In genomic region chr5:5348135-5348534, GRCh38 we compare ENCODE assay signal across 29 cellular contexts.
DNase-seq lines count a peak whose midpoint lies in the region; ATAC-seq, FAIRE-seq and TF ChIP-seq lines count a peak whose summit lies in the region.
"Had no signal": no experiment of that assay in that cellular context is flagged by ENCODE, and none has a peak within 500 bp of the region (broad histone marks: within the 10 kb centered on the region; RNA-seq: fewer than 3 reads in every experiment).

No MANE protein-coding gene starts in this region.

- no peaks in the 10 kb centered on the region for H3K36me3 ChIP-seq in CD8-positive, alpha-beta memory T cell (ENCODE audit: insufficient read depth, low read length)
- H3K36me3 ChIP-seq in HCT116 (ENCODE audit: control insufficient read depth in 1 of 2, insufficient read depth in 2 of 2, low read length in 2 of 2) (no peaks in the 10 kb centered on the region), small intestine (ENCODE audit: control insufficient read depth in 2 of 2, insufficient read depth in 2 of 2, low read length in 2 of 2) (no peaks in the 10 kb centered on the region)
- H3K36me3 ChIP-seq: brain microvascular endothelial cell, gastrocnemius medialis, left lung, right lobe of liver, tibial nerve had no signal

- H3K27me3 Mint-ChIP-seq in CD8-positive, alpha-beta memory T cell, result peaks cover 13 to 27% of the 10 kb centered on the region in 2 donors
- H3K27me3 Mint-ChIP-seq in naive thymus-derived CD8-positive, alpha-beta T cell, result peaks cover 0 to 20% (median 3%) of the 10 kb centered on the region in 5 donors
- H3K27me3 Mint-ChIP-seq: activated B cell treated with CpG ODN at 0.5 μM for 24 hours; CD4-positive, CD25-positive, alpha-beta regulatory T cell had no signal

- intact Hi-C loops in HCT116 (cut with micrococcal nuclease), result no loop called here

- RAD21 ChIA-PET in HCT116 (lab: Charles Lee; ENCODE audit: low non-redundant PET in 1 of 2, low total read pairs in 2 of 2, uncharacterized antibody in 2 of 2, unreplicated experiment in 2 of 2), result no interaction called here

- no peak overlapping the region for H3K4me3 ChIP-seq in CD8-positive, alpha-beta memory T cell (ENCODE audit: low read length)
- H3K4me3 ChIP-seq in HCT116 (replicated peaks in 1 of 2; ENCODE audit: low read depth in 1 of 2, low read length in 2 of 2) (no peak overlapping the region), small intestine (ENCODE audit: low read depth in 1 of 2, low read length in 2 of 2) (no peak overlapping the region)
- H3K4me3 ChIP-seq: coronary artery, gastrocnemius medialis, hepatocyte, left lung, right lobe of liver, tibial nerve had no signal

- H3K9me3 Mint-ChIP-seq in CD8-positive, alpha-beta memory T cell, result peaks cover 0 to 11% (median 0%) of the 10 kb centered on the region in 5 donors
- peaks cover 0 to 6% (median 0%) of the 10 kb centered on the region in 9 donors for H3K9me3 Mint-ChIP-seq in naive thymus-derived CD8-positive, alpha-beta T cell
- H3K9me3 Mint-ChIP-seq: activated B cell treated with CpG ODN at 0.5 μM for 24 hours; activated naive CD8-positive, alpha-beta T cell treated with anti-CD3 and anti-CD28 coated beads, Interleukin-2, amount 50 U/mL, for 24 hours; activated T-helper 2 cell treated with anti-CD3 and anti-CD28 coated beads, Interferon-gamma antibody, Interleukin-2, Interleukin-4, amounts not matched to agents 10 μg/mL and 5 μg/mL and 100 μg/mL, durations not matched to agents 14 hours and 24 hours and 36 hours had no signal

- ATAC-seq in HCT116, result peak; percentile 42; the same call in 1 of the 2 replicates
- no peak for ATAC-seq in naive thymus-derived CD8-positive, alpha-beta T cell
- ATAC-seq in HG02678 (IDR thresholded peaks at IDR 0.05; ENCODE audit: unreplicated experiment), result no peak
- no peak for ATAC-seq in HG03378 (IDR thresholded peaks at IDR 0.05; ENCODE audit: unreplicated experiment)
- ATAC-seq: activated naive CD8-positive, alpha-beta T cell treated with anti-CD3 and anti-CD28 coated beads, Interleukin-2, amount 50 U/mL, for 24 hours; gastrocnemius medialis; left lung; naive thymus-derived CD4-positive, alpha-beta T cell; Right ventricle myocardium inferior had no signal

- TF ChIP-seq CTCF in HCT116 (IDR thresholded peaks at IDR 0.05 in 2 of 3, conservative IDR thresholded peaks at IDR 0.05 in 1 of 3; ENCODE audit: borderline replicate concordance in 1 of 3, insufficient read depth in 1 of 3, low read depth in 2 of 3, low read length in 2 of 3), result no peak

- H3K79me2 ChIP-seq in HCT116 (ENCODE audit: insufficient read depth, low read length), result no peaks in the 10 kb centered on the region
- H3K79me2 ChIP-seq: hepatocyte, parathyroid adenoma had no signal

- no peaks in the 10 kb centered on the region for H3K27me3 ChIP-seq in CD8-positive, alpha-beta memory T cell (ENCODE audit: insufficient read depth, low read length, poor library complexity, severe bottlenecking)
- H3K27me3 ChIP-seq in HCT116 (ENCODE audit: insufficient read depth, low read length) (no peaks in the 10 kb centered on the region), small intestine (ENCODE audit: control insufficient read depth in 2 of 2, insufficient read depth in 2 of 2, low read length in 2 of 2) (no peaks in the 10 kb centered on the region)
- H3K27me3 ChIP-seq: brain microvascular endothelial cell, gastrocnemius medialis, hepatocyte, left lung, right lobe of liver, tibial nerve had no signal

- H3K4me3 Mint-ChIP-seq in CD8-positive, alpha-beta memory T cell, result peak overlapping the region in 4 of 7 donors; percentile 15 to 79 (median 47)
- peak overlapping the region in 7 of 10 donors; percentile 3 to 75 (median 66) for H3K4me3 Mint-ChIP-seq in naive thymus-derived CD8-positive, alpha-beta T cell
- H3K4me3 Mint-ChIP-seq: activated B cell treated with CpG ODN at 0.5 μM for 24 hours; activated naive CD8-positive, alpha-beta T cell treated with anti-CD3 and anti-CD28 coated beads, Interleukin-2, amount 50 U/mL, for 24 hours; CD4-positive, CD25-positive, alpha-beta regulatory T cell had no signal

- no peaks in the 10 kb centered on the region for H3K4me1 ChIP-seq in CD8-positive, alpha-beta memory T cell (ENCODE audit: insufficient read depth, low read length)
- H3K4me1 ChIP-seq in HCT116 (ENCODE audit: control insufficient read depth in 1 of 2, insufficient read depth in 2 of 2, low read length in 2 of 2) (peaks cover 0 to 19% of the 10 kb centered on the region in 2 experiments; a peak in 2 of 4 replicates), small intestine (ENCODE audit: control insufficient read depth in 2 of 2, insufficient read depth in 1 of 2, low read depth in 1 of 2, low read length in 1 of 2) (no peaks in the 10 kb centered on the region)
- H3K4me1 ChIP-seq: parathyroid adenoma, right lobe of liver had no signal

- H4K20me1 ChIP-seq in HCT116 (ENCODE audit: insufficient read depth), result no peaks in the 10 kb centered on the region

- no peaks in the 10 kb centered on the region for H3K9me2 ChIP-seq in HCT116 (ENCODE audit: insufficient read depth)

- H3K9ac ChIP-seq in HCT116 (ENCODE audit: low read length), result no peak overlapping the region
- H3K9ac ChIP-seq: KMS-11, parathyroid adenoma had no signal

- H3K9me3 ChIP-seq in CD8-positive, alpha-beta memory T cell (ENCODE audit: low read length), result no peaks in the 10 kb centered on the region
- H3K9me3 ChIP-seq in HCT116 (ENCODE audit: control insufficient read depth in 1 of 2, insufficient read depth in 1 of 2, low read depth in 1 of 2, low read length in 2 of 2) (no peaks in the 10 kb centered on the region), small intestine (ENCODE audit: control insufficient read depth, low read depth) (no peaks in the 10 kb centered on the region)
- H3K9me3 ChIP-seq: gastrocnemius medialis, left lung, right lobe of liver, tibial nerve had no signal

- no peak overlapping the region for H3K27ac ChIP-seq in CD8-positive, alpha-beta memory T cell (ENCODE audit: low read depth, low read length)
- H3K27ac ChIP-seq in HCT116 (ENCODE audit: low read depth, low read length) (no peak overlapping the region), angular gyrus (ENCODE audit: low read depth, low read length) (peak overlapping the region; percentile 6), small intestine (ENCODE audit: low read depth in 1 of 2, low read length in 1 of 2) (no peak overlapping the region)
- H3K27ac ChIP-seq: brain microvascular endothelial cell, coronary artery, gastrocnemius medialis, hepatocyte, KMS-11, left lung, parathyroid adenoma, right lobe of liver, tibial nerve had no signal

- POLR2A ChIA-PET in CD8-positive, alpha-beta memory T cell (lab: Charles Lee), result no interaction called here
- POLR2A ChIA-PET in HCT116 (lab: Charles Lee), result no interaction called here
- POLR2A ChIA-PET in naive thymus-derived CD8-positive, alpha-beta T cell (lab: Charles Lee), result no interaction called here

- peaks cover 14 to 19% (median 14%) of the 10 kb centered on the region in 3 donors for H3K4me1 Mint-ChIP-seq in CD8-positive, alpha-beta memory T cell
- H3K4me1 Mint-ChIP-seq in naive thymus-derived CD8-positive, alpha-beta T cell, result peaks cover 5 to 22% (median 13%) of the 10 kb centered on the region in 4 donors
- H3K4me1 Mint-ChIP-seq: activated B cell treated with CpG ODN at 0.5 μM for 24 hours; activated naive CD8-positive, alpha-beta T cell treated with anti-CD3 and anti-CD28 coated beads, Interleukin-2, amount 50 U/mL, for 24 hours had no signal

- CTCF ChIA-PET in CD8-positive, alpha-beta memory T cell (lab: Charles Lee), result no interaction called here
- CTCF ChIA-PET in HCT116 (lab: Charles Lee), result no interaction called here

- H2AFZ ChIP-seq in HCT116 (ENCODE audit: low read depth, low read length, poor library complexity, severe bottlenecking), result no peak overlapping the region
- H2AFZ ChIP-seq: hepatocyte, parathyroid adenoma had no signal

- no TSS peak for BruUV-seq in HCT116 (replicated peaks; lab: Mats Ljungman, UMichigan)

- peak overlapping the region in 6 of 8 donors; percentile 6 to 66 (median 47) for H3K27ac Mint-ChIP-seq in CD8-positive, alpha-beta memory T cell
- H3K27ac Mint-ChIP-seq in naive thymus-derived CD8-positive, alpha-beta T cell, result peak overlapping the region in 8 of 10 donors; percentile 37 to 83 (median 62)
- H3K27ac Mint-ChIP-seq: activated B cell treated with CpG ODN at 0.5 μM for 24 hours; activated naive CD8-positive, alpha-beta T cell treated with anti-CD3 and anti-CD28 coated beads, Interleukin-2, amount 50 U/mL, for 24 hours; activated T-helper 2 cell treated with anti-CD3 and anti-CD28 coated beads, Interferon-gamma antibody, Interleukin-2, Interleukin-4, amounts not matched to agents 10 μg/mL and 5 μg/mL and 100 μg/mL, durations not matched to agents 14 hours and 24 hours and 36 hours had no signal

- TF ChIP-seq RAD21 in HCT116 (IDR thresholded peaks at IDR 0.05; ENCODE audit: low read depth), result no peak

- H3K4me2 ChIP-seq in HCT116 (ENCODE audit: low read length), result no peak overlapping the region
- H3K4me2 ChIP-seq: hepatocyte, KMS-11 had no signal

- 62 to 69% (median 67%) methylated on average over 10 of the region's 10 CpGs for WGBS in small intestine, 3 donors

- DNase-seq in CD8-positive, alpha-beta memory T cell, result no peak
- DNase-seq in HCT116 (ENCODE audit: low read depth, low spot score), result no peak
- no peak for DNase-seq in naive thymus-derived CD8-positive, alpha-beta T cell
- no peak for DNase-seq in HCEC 1CT
- no peak for DNase-seq in small intestine
- DNase-seq: activated B cell treated with CpG ODN at 0.5 μM for 24 hours; activated naive CD8-positive, alpha-beta T cell treated with anti-CD3 and anti-CD28 coated beads, Interleukin-2, amount 50 U/mL, for 24 hours; brain microvascular endothelial cell; gastrocnemius medialis; left lung; naive thymus-derived CD4-positive, alpha-beta T cell; NCI-H1694; NCI-H526 treated with DMSO at 0.1 percent for 48 hours; OCI-M1; right lobe of liver; stimulated activated CD4-positive, alpha-beta T cell treated with anti-CD3 and anti-CD28 coated beads, Interleukin-15, amount 100 ng/mL, for 24 hours; stimulated activated CD8-positive, alpha-beta memory T cell treated with anti-CD3 and anti-CD28 coated beads, Interleukin-4, amount 100 ng/mL, for 48 hours; T1000 had no signal

- H3K36me3 Mint-ChIP-seq in CD8-positive, alpha-beta memory T cell, result peaks cover 0 to 14% (median 0%) of the 10 kb centered on the region in 3 donors
- peaks cover 0 to 3% (median 2%) of the 10 kb centered on the region in 3 donors for H3K36me3 Mint-ChIP-seq in naive thymus-derived CD8-positive, alpha-beta T cell
- H3K36me3 Mint-ChIP-seq: CD4-positive, CD25-positive, alpha-beta regulatory T cell had no signal

- FAIRE-seq in small intestine (lab: Jason Lieb, UNC), result no peak

- no peak for TF ChIP-seq POLR2A in HCT116 (IDR thresholded peaks at IDR 0.05; ENCODE audit: borderline replicate concordance, extremely low read depth, insufficient read depth, insufficient read length)

TF ChIP-seq in HCT116, 20 proteins besides CTCF, POLR2A, EP300 and RAD21 (continues in another document):
- TF ChIP-seq JUND (IDR thresholded peaks at IDR 0.05) (no peak), CEBPB (IDR thresholded peaks at IDR 0.05; ENCODE audit: low read depth) (no peak), YY1 (IDR thresholded peaks at IDR 0.05; ENCODE audit: extremely low read depth, insufficient replicate concordance, low read depth, low read length) (no peak), ZFX (IDR thresholded peaks at IDR 0.05) (no peak), EZH2 (IDR thresholded peaks at IDR 0.05) (no peak), FOSL1 (IDR thresholded peaks at IDR 0.05; ENCODE audit: low read depth) (no peak)
